ENCODE assay signal across 8 cellular contexts in genomic region chr14:50829472-50830043, GRCh38. TPM values are rescaled to one million over a fixed set of nuclear protein-coding genes. Genes with fewer than 3 reads are reported as not detected.
DNase-seq lines count a peak whose midpoint lies in the region; ATAC-seq lines count a peak whose summit lies in the region.

No MANE protein-coding gene starts in this region.

- peaks cover 63 to 76% (median 64%) of the 10 kb centered on the region in 3 donors for H3K4me1 Mint-ChIP-seq in naive B cell

- H3K36me3 ChIP-seq in duodenal mucosa (ENCODE audit: control insufficient read depth in 1 of 2, insufficient read depth in 2 of 2, low read length in 2 of 2): no peaks in the 10 kb centered on the region

- H3K4me3 ChIP-seq in GM08714 (ENCODE audit: low read length): peak overlapping the region; percentile 77
- peak overlapping the region; percentile 73 to 82 for H3K4me3 ChIP-seq in duodenal mucosa (ENCODE audit: low read depth in 1 of 2, low read length in 2 of 2)

- H3K9ac ChIP-seq in duodenal mucosa (ENCODE audit: low read depth in 1 of 2, low read length in 2 of 2): peak overlapping the region; percentile 7 to 45

- H3K4me3 Mint-ChIP-seq in naive B cell: peak overlapping the region; percentile 90 to 98 (median 95)

- H3K36me3 Mint-ChIP-seq in naive B cell: peaks cover 0 to 8% of the 10 kb centered on the region in 2 donors

- ATAC-seq in naive B cell (ENCODE audit: low read depth in 2 of 2): no peak
- ATAC-seq in HG03095 (IDR thresholded peaks at IDR 0.05; ENCODE audit: unreplicated experiment): no peak
- no peak for ATAC-seq in GM18858 (IDR thresholded peaks at IDR 0.05; ENCODE audit: unreplicated experiment)
- ATAC-seq in GM21737 (IDR thresholded peaks at IDR 0.05; ENCODE audit: unreplicated experiment): no peak

- H3K9me3 ChIP-seq in duodenal mucosa (ENCODE audit: control insufficient read depth in 1 of 2, low read length in 2 of 2): no peaks in the 10 kb centered on the region

- H3K27ac ChIP-seq in duodenal mucosa (ENCODE audit: low read depth, low read length): no peak overlapping the region

- H3K27me3 ChIP-seq in duodenal mucosa (ENCODE audit: control insufficient read depth in 1 of 2, insufficient read depth in 2 of 2, low read length in 2 of 2): peaks cover 4 to 5% of the 10 kb centered on the region in 2 donors

- H3K4me1 ChIP-seq in duodenal mucosa (ENCODE audit: control insufficient read depth in 1 of 2, insufficient read depth in 2 of 2, low read length in 2 of 2): peaks cover 18 to 19% of the 10 kb centered on the region in 2 donors

- peak overlapping the region; percentile 98 to 100 (median 99) for H3K27ac Mint-ChIP-seq in naive B cell

- peak; percentile 78 for DNase-seq in NCI-H69 (lab: John Stamatoyannopoulos, UW)
- no peak for DNase-seq in naive B cell
- no peak for DNase-seq in NCI-H2081 treated with DMSO at 0.1 percent for 48 hours (lab: John Stamatoyannopoulos, UW)

- no peaks in the 10 kb centered on the region for H3K9me3 Mint-ChIP-seq in naive B cell

- H3K27me3 Mint-ChIP-seq in naive B cell: no peaks in the 10 kb centered on the region

RNA-seq across cellular contexts. Expression of gene NIN, which starts 1.4 kb away (rescaled TPM):
- 100 to 1,000 TPM in 1 of 6 donors, 10 to 100 TPM in 5; 20.2 to 100 (median 51.1) TPM for polyA plus RNA-seq in naive B cell (ENCODE audit: low read depth in 6 of 6)

RNA-seq across cellular contexts. Expression of gene ABHD12B, which starts 42.3 kb away (rescaled TPM):
- not detected for polyA plus RNA-seq in naive B cell (ENCODE audit: low read depth in 6 of 6)
